ENCODE assay signal across 8 cellular contexts in the genomic region with DNA sequence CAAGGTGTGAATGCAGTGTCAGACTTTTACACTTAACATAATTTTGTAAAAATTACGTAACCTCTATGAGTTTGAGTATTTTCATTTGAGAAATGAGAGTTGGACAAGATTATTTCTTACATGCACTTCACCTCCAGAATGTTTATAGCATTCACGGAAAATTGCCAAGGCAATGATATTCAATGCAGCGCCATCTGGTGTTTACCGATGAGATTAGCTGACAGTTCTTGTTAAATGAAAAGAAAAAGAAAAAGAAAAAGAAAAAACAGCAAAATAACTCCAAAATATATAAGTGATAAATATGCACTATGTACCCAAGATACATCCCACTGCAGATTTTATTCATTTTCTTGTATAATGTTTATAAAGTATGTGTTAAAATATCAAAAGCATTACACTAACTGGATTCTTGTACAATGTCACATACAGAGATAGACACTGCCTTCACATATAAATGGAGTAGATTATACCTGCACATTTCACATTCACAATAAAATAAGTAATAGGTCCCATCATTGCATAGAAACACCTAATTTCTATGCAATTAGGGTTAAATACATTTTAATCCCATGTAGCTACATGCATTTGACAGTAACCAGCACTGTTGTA.
DNase-seq lines count a peak whose midpoint lies in the region; ATAC-seq and TF ChIP-seq lines count a peak whose summit lies in the region.

No MANE protein-coding gene starts in this region.

- peak; percentile 92 for TF ChIP-seq CTCF in OCI-LY3 (IDR thresholded peaks at IDR 0.05; ENCODE audit: low read depth, low read length)

- no peaks in the 10 kb centered on the region for H3K27me3 ChIP-seq in OCI-LY3 (ENCODE audit: low read depth, low read length)

- H3K36me3 ChIP-seq in OCI-LY3 (replicated peaks; ENCODE audit: low read depth, low read length): no peaks in the 10 kb centered on the region

- H3K79me2 ChIP-seq in OCI-LY3 (ENCODE audit: low read length): no peaks in the 10 kb centered on the region

- H3K9me3 ChIP-seq in OCI-LY3 (ENCODE audit: insufficient read depth, low read length): no peaks in the 10 kb centered on the region

- no peaks in the 10 kb centered on the region for H4K20me1 ChIP-seq in OCI-LY3 (ENCODE audit: insufficient read depth, low read length)

- H3K27ac ChIP-seq in OCI-LY3 (ENCODE audit: low read length): no peak overlapping the region

- ATAC-seq in HG03060 (IDR thresholded peaks at IDR 0.05; ENCODE audit: low read depth, unreplicated experiment) (peak; percentile 73), HG03139 (IDR thresholded peaks at IDR 0.05; ENCODE audit: unreplicated experiment) (no peak)

- H3K4me3 ChIP-seq in OCI-LY3 (ENCODE audit: low read length): no peak overlapping the region

- peak overlapping the region; percentile 34 for H3K4me2 ChIP-seq in OCI-LY3 (ENCODE audit: low read length)

- no peaks in the 10 kb centered on the region for H3K4me1 ChIP-seq in OCI-LY3 (ENCODE audit: low read length)

- no peak overlapping the region for H3K9ac ChIP-seq in OCI-LY3 (ENCODE audit: low read length)

- H2AFZ ChIP-seq in OCI-LY3 (ENCODE audit: low read depth, low read length): no peak overlapping the region

- DNase-seq in SKM-1 treated with dmso at 0.1 percent for 144 hours (lab: John Stamatoyannopoulos, UW; ENCODE audit: unreplicated experiment): peak; percentile 24
- DNase-seq in SKM-1 (lab: John Stamatoyannopoulos, UW; ENCODE audit: unreplicated experiment): no peak
- DNase-seq in erythroblast (lab: John Stamatoyannopoulos, UW): peak; percentile 13 to 49
- DNase-seq in retina: peak; percentile 32
- DNase-seq in T-helper 9 cell: no peak

- TF ChIP-seq POLR2A in erythroblast (IDR thresholded peaks at IDR 0.05; ENCODE audit: low read length): no peak

Comparison
In these comparisons a context has a peak if more than half of its experiments do, and no peak if none do; other contexts are left out.
1. DNase-seq: peak in SKM-1 treated with dmso at 0.1 percent for 144 hours (single experiment), erythroblast (2 of 2) and retina (single experiment); none in SKM-1 (single experiment) and T-helper 9 cell (single experiment).